ENCODE assay signal across 1 cellular context in the genomic region with DNA sequence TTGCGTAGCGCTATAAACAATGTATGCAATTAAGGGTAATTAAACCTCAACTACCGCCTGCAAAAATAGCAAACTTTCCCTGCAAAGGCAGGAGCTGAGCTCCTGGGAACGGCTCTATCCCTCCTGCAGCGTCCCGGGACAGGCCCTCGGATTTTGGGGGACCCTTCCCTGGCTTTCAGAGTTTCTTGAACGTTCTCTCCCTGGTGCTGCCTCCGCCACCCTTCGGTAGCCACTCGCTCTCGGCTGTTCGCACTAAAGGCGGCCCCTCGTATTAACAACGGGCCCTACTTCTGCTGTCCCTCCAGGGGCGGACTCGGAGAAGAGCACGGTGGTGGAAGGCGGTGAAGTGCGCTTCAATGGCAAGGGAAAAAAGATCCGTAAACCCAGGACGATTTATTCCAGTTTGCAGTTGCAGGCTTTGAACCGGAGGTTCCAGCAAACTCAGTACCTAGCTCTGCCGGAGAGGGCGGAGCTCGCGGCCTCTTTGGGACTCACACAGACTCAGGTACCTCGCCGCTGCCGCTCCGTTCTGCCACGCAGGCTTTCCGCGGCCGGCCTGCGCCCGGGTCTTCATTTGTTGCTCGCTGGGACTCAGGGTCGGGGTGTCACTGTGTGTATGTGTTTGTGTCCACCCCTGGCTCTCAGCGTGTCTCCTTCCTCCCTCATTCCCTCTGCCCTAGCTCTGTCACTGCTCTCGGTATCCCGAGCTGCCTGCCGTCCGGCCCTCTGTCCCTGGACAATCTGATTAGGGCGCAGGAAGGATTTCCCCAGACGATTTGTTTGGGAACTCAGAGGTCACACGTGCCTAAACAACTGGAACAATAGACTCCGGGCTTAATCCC.
TF ChIP-seq lines count a peak whose summit lies in the region.

No MANE protein-coding gene starts in this region.

TF ChIP-seq in HepG2, 621 proteins besides CTCF, POLR2A, EP300 and RAD21 (continued from another document and continues in another):
- TF ChIP-seq, protein P1, sequence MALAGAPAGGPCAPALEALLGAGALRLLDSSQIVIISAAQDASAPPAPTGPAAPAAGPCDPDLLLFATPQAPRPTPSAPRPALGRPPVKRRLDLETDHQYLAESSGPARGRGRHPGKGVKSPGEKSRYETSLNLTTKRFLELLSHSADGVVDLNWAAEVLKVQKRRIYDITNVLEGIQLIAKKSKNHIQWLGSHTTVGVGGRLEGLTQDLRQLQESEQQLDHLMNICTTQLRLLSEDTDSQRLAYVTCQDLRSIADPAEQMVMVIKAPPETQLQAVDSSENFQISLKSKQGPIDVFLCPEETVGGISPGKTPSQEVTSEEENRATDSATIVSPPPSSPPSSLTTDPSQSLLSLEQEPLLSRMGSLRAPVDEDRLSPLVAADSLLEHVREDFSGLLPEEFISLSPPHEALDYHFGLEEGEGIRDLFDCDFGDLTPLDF (CRISPR knock-in tag; IDR thresholded peaks at IDR 0.05) = no peak
- TF ChIP-seq, protein P2, sequence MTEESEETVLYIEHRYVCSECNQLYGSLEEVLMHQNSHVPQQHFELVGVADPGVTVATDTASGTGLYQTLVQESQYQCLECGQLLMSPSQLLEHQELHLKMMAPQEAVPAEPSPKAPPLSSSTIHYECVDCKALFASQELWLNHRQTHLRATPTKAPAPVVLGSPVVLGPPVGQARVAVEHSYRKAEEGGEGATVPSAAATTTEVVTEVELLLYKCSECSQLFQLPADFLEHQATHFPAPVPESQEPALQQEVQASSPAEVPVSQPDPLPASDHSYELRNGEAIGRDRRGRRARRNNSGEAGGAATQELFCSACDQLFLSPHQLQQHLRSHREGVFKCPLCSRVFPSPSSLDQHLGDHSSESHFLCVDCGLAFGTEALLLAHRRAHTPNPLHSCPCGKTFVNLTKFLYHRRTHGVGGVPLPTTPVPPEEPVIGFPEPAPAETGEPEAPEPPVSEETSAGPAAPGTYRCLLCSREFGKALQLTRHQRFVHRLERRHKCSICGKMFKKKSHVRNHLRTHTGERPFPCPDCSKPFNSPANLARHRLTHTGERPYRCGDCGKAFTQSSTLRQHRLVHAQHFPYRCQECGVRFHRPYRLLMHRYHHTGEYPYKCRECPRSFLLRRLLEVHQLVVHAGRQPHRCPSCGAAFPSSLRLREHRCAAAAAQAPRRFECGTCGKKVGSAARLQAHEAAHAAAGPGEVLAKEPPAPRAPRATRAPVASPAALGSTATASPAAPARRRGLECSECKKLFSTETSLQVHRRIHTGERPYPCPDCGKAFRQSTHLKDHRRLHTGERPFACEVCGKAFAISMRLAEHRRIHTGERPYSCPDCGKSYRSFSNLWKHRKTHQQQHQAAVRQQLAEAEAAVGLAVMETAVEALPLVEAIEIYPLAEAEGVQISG (CRISPR knock-in tag; IDR thresholded peaks at IDR 0.05) = peak; percentile 42; the same call in 1 of the 2 replicates
- TF ChIP-seq ZNF256 (CRISPR knock-in tag; conservative IDR thresholded peaks at IDR 0.05) = 0 out of 2 replicates have a peak, but pooled peaks have one; percentile 65
- no peak for TF ChIP-seq MBNL3 (CRISPR knock-in tag; conservative IDR thresholded peaks at IDR 0.05)
- peak; percentile 43; the same call in 1 of the 2 replicates for TF ChIP-seq ZNF501 (CRISPR knock-in tag; IDR thresholded peaks at IDR 0.05)
- peak; percentile 66; the same call in 1 of the 2 replicates for TF ChIP-seq ZNF709 (CRISPR knock-in tag; IDR thresholded peaks at IDR 0.05)
- TF ChIP-seq, protein P3, sequence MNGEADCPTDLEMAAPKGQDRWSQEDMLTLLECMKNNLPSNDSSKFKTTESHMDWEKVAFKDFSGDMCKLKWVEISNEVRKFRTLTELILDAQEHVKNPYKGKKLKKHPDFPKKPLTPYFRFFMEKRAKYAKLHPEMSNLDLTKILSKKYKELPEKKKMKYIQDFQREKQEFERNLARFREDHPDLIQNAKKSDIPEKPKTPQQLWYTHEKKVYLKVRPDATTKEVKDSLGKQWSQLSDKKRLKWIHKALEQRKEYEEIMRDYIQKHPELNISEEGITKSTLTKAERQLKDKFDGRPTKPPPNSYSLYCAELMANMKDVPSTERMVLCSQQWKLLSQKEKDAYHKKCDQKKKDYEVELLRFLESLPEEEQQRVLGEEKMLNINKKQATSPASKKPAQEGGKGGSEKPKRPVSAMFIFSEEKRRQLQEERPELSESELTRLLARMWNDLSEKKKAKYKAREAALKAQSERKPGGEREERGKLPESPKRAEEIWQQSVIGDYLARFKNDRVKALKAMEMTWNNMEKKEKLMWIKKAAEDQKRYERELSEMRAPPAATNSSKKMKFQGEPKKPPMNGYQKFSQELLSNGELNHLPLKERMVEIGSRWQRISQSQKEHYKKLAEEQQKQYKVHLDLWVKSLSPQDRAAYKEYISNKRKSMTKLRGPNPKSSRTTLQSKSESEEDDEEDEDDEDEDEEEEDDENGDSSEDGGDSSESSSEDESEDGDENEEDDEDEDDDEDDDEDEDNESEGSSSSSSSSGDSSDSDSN (CRISPR knock-in tag; IDR thresholded peaks at IDR 0.05) = peak; percentile 48
- no peak for TF ChIP-seq ESRRA (CRISPR knock-in tag; IDR thresholded peaks at IDR 0.05; ENCODE audit: low read depth)
- TF ChIP-seq, protein P4, sequence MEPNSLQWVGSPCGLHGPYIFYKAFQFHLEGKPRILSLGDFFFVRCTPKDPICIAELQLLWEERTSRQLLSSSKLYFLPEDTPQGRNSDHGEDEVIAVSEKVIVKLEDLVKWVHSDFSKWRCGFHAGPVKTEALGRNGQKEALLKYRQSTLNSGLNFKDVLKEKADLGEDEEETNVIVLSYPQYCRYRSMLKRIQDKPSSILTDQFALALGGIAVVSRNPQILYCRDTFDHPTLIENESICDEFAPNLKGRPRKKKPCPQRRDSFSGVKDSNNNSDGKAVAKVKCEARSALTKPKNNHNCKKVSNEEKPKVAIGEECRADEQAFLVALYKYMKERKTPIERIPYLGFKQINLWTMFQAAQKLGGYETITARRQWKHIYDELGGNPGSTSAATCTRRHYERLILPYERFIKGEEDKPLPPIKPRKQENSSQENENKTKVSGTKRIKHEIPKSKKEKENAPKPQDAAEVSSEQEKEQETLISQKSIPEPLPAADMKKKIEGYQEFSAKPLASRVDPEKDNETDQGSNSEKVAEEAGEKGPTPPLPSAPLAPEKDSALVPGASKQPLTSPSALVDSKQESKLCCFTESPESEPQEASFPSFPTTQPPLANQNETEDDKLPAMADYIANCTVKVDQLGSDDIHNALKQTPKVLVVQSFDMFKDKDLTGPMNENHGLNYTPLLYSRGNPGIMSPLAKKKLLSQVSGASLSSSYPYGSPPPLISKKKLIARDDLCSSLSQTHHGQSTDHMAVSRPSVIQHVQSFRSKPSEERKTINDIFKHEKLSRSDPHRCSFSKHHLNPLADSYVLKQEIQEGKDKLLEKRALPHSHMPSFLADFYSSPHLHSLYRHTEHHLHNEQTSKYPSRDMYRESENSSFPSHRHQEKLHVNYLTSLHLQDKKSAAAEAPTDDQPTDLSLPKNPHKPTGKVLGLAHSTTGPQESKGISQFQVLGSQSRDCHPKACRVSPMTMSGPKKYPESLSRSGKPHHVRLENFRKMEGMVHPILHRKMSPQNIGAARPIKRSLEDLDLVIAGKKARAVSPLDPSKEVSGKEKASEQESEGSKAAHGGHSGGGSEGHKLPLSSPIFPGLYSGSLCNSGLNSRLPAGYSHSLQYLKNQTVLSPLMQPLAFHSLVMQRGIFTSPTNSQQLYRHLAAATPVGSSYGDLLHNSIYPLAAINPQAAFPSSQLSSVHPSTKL (CRISPR knock-in tag; IDR thresholded peaks at IDR 0.05) = peak; percentile 30
- no peak; the same call in 1 of the 2 replicates for TF ChIP-seq ZNF746 (CRISPR knock-in tag; IDR thresholded peaks at IDR 0.05)
- TF ChIP-seq STAG1 (CRISPR knock-in tag; IDR thresholded peaks at IDR 0.05) = peak; percentile 14; the same call in 1 of the 2 replicates
- peak; percentile 53; the same call in 1 of the 2 replicates for TF ChIP-seq MTF2 (CRISPR knock-in tag; IDR thresholded peaks at IDR 0.05; ENCODE audit: borderline replicate concordance)
- 0 out of 2 replicates have a peak, but pooled peaks have one; percentile 54 for TF ChIP-seq ZNF607 (CRISPR knock-in tag; IDR thresholded peaks at IDR 0.05; ENCODE audit: borderline replicate concordance)
- 0 out of 2 replicates have a peak, but pooled peaks have one; percentile 68 for TF ChIP-seq ZNF224 (CRISPR knock-in tag; IDR thresholded peaks at IDR 0.05)
- TF ChIP-seq, protein P5, sequence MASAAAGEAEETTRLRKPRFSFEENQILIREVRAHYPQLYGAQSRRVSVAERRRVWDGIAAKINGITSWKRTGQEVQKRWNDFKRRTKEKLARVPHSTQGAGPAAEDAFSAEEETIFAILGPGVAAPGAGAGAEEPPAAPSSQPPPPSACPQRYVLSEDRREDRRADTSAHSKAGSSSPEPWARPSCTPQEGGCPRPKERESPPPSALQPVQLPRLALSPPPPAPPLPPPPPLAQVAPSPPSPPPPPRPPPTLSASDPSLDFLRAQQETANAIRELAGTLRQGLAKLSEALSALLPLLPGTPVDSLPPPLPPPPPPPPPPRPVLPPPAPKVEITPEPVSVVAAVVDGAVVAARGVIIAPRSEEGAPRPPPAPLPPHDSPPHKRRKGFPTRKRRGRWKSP (CRISPR knock-in tag; IDR thresholded peaks at IDR 0.05) = peak; percentile 56; the same call in 1 of the 2 replicates
- TF ChIP-seq NR2F6 (IDR thresholded peaks at IDR 0.05) = no peak
- no peak for TF ChIP-seq NR2F6 (CRISPR knock-in tag; IDR thresholded peaks at IDR 0.05)
- TF ChIP-seq HNF4G (IDR thresholded peaks at IDR 0.05; ENCODE audit: borderline replicate concordance, low read depth, low read length) = no peak
- no peak for TF ChIP-seq HNF4G (CRISPR knock-in tag; IDR thresholded peaks at IDR 0.05; ENCODE audit: borderline replicate concordance, low read depth)
- peak; percentile 22; the same call in 1 of the 2 replicates for TF ChIP-seq KDM2A (CRISPR knock-in tag; IDR thresholded peaks at IDR 0.05; ENCODE audit: borderline replicate concordance, low read depth)
- TF ChIP-seq TBX2 (CRISPR knock-in tag; IDR thresholded peaks at IDR 0.05; ENCODE audit: borderline replicate concordance) = peak; percentile 22; the same call in 1 of the 2 replicates
- TF ChIP-seq XRCC5 (optimal IDR thresholded peaks at IDR 0.05; ENCODE audit: low read length) = peak; percentile 65
- peak; percentile 26; the same call in 1 of the 2 replicates for TF ChIP-seq ZNF572 (CRISPR knock-in tag; IDR thresholded peaks at IDR 0.05)
- TF ChIP-seq BCL6 (CRISPR knock-in tag; IDR thresholded peaks at IDR 0.05) = peak; percentile 46
- TF ChIP-seq MAZ (IDR thresholded peaks at IDR 0.05; ENCODE audit: borderline replicate concordance, low read depth, low read length) = no peak
- TF ChIP-seq MAZ (CRISPR knock-in tag; IDR thresholded peaks at IDR 0.05; ENCODE audit: low read depth) = 0 out of 2 replicates have a peak, but pooled peaks have one; percentile 32
- no peak for TF ChIP-seq NR3C1 (CRISPR knock-in tag; IDR thresholded peaks at IDR 0.05)
- TF ChIP-seq HNRNPLL (IDR thresholded peaks at IDR 0.05; ENCODE audit: low read depth, low read length, poor library complexity, severe bottlenecking) = peak; percentile 62
- TF ChIP-seq ZEB1 (IDR thresholded peaks at IDR 0.05; ENCODE audit: insufficient replicate concordance, low read depth) = peak; percentile 51
- TF ChIP-seq ETV5 (CRISPR knock-in tag; IDR thresholded peaks at IDR 0.05; ENCODE audit: borderline replicate concordance) = no peak
- 0 out of 2 replicates have a peak, but pooled peaks have one; percentile 15 for TF ChIP-seq ZNF205 (CRISPR knock-in tag; IDR thresholded peaks at IDR 0.05)
- TF ChIP-seq, protein P6, sequence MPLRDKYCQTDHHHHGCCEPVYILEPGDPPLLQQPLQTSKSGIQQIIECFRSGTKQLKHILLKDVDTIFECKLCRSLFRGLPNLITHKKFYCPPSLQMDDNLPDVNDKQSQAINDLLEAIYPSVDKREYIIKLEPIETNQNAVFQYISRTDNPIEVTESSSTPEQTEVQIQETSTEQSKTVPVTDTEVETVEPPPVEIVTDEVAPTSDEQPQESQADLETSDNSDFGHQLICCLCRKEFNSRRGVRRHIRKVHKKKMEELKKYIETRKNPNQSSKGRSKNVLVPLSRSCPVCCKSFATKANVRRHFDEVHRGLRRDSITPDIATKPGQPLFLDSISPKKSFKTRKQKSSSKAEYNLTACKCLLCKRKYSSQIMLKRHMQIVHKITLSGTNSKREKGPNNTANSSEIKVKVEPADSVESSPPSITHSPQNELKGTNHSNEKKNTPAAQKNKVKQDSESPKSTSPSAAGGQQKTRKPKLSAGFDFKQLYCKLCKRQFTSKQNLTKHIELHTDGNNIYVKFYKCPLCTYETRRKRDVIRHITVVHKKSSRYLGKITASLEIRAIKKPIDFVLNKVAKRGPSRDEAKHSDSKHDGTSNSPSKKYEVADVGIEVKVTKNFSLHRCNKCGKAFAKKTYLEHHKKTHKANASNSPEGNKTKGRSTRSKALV (CRISPR knock-in tag; IDR thresholded peaks at IDR 0.05) = peak; percentile 93
- peak; percentile 82 for TF ChIP-seq CBX2 (IDR thresholded peaks at IDR 0.05; ENCODE audit: low read depth, low read length)
- TF ChIP-seq CBX2 (CRISPR knock-in tag; IDR thresholded peaks at IDR 0.05; ENCODE audit: low read depth) = peak; percentile 70; the same call in 1 of the 2 replicates
- TF ChIP-seq, protein P7, sequence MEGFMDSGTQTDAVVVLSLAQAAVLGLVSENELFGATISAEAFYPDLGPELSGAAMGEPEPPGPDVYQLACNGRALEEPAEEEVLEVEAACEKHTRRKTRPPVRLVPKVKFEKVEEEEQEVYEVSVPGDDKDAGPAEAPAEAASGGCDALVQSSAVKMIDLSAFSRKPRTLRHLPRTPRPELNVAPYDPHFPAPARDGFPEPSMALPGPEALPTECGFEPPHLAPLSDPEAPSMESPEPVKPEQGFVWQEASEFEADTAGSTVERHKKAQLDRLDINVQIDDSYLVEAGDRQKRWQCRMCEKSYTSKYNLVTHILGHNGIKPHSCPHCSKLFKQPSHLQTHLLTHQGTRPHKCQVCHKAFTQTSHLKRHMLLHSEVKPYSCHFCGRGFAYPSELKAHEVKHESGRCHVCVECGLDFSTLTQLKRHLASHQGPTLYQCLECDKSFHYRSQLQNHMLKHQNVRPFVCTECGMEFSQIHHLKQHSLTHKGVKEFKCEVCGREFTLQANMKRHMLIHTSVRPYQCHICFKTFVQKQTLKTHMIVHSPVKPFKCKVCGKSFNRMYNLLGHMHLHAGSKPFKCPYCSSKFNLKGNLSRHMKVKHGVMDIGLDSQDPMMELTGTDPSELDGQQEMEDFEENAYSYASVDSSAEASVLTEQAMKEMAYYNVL (CRISPR knock-in tag; IDR thresholded peaks at IDR 0.05; ENCODE audit: borderline replicate concordance) = peak; percentile 46; the same call in 1 of the 2 replicates
